ENCODE assay signal across 8 cellular contexts in genomic region chrX:153600032-153600373, GRCh38. TPM values are rescaled to one million over a fixed set of nuclear protein-coding genes. Genes with fewer than 3 reads are reported as not detected.
DNase-seq lines count a peak whose midpoint lies in the region; ATAC-seq and TF ChIP-seq lines count a peak whose summit lies in the region.

No MANE protein-coding gene starts in this region.

- peaks cover 48% of the 10 kb centered on the region for H3K4me1 Mint-ChIP-seq in activated T-cell treated with anti-CD3 and anti-CD28 coated beads, Interleukin-2, amount 50 U/mL, for 4 hours (ENCODE audit: low read depth)
- peaks cover 33% of the 10 kb centered on the region for H3K4me1 Mint-ChIP-seq in stimulated activated naive CD8-positive, alpha-beta T cell treated with anti-CD3 and anti-CD28 coated beads, Interleukin-15, Interleukin-2, amounts not matched to agents 100 ng/mL and 50 ng/mL, for 24 hours (ENCODE audit: low read depth)

- H3K27me3 ChIP-seq in right cardiac atrium (ENCODE audit: control insufficient read depth, insufficient read depth), result no peaks in the 10 kb centered on the region

- intact Hi-C loops in right cardiac atrium (cut with DNase I), result no loop called here

- H3K36me3 Mint-ChIP-seq in activated T-cell treated with anti-CD3 and anti-CD28 coated beads, Interleukin-2, amount 50 U/mL, for 4 hours (ENCODE audit: insufficient read depth), result peaks cover 5% of the 10 kb centered on the region
- peaks cover 6% of the 10 kb centered on the region for H3K36me3 Mint-ChIP-seq in stimulated activated naive CD8-positive, alpha-beta T cell treated with anti-CD3 and anti-CD28 coated beads, Interleukin-15, Interleukin-2, amounts not matched to agents 100 ng/mL and 50 ng/mL, for 24 hours (ENCODE audit: low read depth)

- H3K27ac Mint-ChIP-seq in stimulated activated naive CD8-positive, alpha-beta T cell treated with anti-CD3 and anti-CD28 coated beads, Interleukin-15, Interleukin-2, amounts not matched to agents 100 ng/mL and 50 ng/mL, for 24 hours, result peak overlapping the region; percentile 40

- H3K27ac ChIP-seq in VCaP, result peak overlapping the region; percentile 71
- H3K27ac ChIP-seq in right cardiac atrium (ENCODE audit: low read length), result no peak overlapping the region

- no peak for TF ChIP-seq CTCF in VCaP (conservative IDR thresholded peaks at IDR 0.05)

- no peaks in the 10 kb centered on the region for H3K4me1 ChIP-seq in right cardiac atrium (ENCODE audit: control insufficient read depth, insufficient read depth, low read length)

- 8% methylated on average over 2 of the region's 2 CpGs for WGBS in right cardiac atrium

- ATAC-seq in activated T-cell treated with anti-CD3 and anti-CD28 coated beads, Interleukin-2, amount 50 U/mL, for 4 hours, result no peak
- no peak for ATAC-seq in right cardiac atrium
- ATAC-seq in GM21526 (IDR thresholded peaks at IDR 0.05; ENCODE audit: low FRiP score, unreplicated experiment), result no peak

- peak overlapping the region; percentile 80 for H3K4me3 Mint-ChIP-seq in activated T-cell treated with anti-CD3 and anti-CD28 coated beads, Interleukin-2, amount 50 U/mL, for 4 hours
- H3K4me3 Mint-ChIP-seq in stimulated activated naive CD8-positive, alpha-beta T cell treated with anti-CD3 and anti-CD28 coated beads, Interleukin-15, Interleukin-2, amounts not matched to agents 100 ng/mL and 50 ng/mL, for 24 hours, result peak overlapping the region; percentile 83

- peak overlapping the region; percentile 80 for H3K4me3 ChIP-seq in right cardiac atrium (ENCODE audit: low read length)

- H3K9me3 ChIP-seq in right cardiac atrium (ENCODE audit: control insufficient read depth, low read length), result no peaks in the 10 kb centered on the region

- no peaks in the 10 kb centered on the region for H3K9me3 Mint-ChIP-seq in activated T-cell treated with anti-CD3 and anti-CD28 coated beads, Interleukin-2, amount 50 U/mL, for 4 hours
- no peaks in the 10 kb centered on the region for H3K9me3 Mint-ChIP-seq in stimulated activated naive CD8-positive, alpha-beta T cell treated with anti-CD3 and anti-CD28 coated beads, Interleukin-15, Interleukin-2, amounts not matched to agents 100 ng/mL and 50 ng/mL, for 24 hours

- no peaks in the 10 kb centered on the region for H3K27me3 Mint-ChIP-seq in activated T-cell treated with anti-CD3 and anti-CD28 coated beads, Interleukin-2, amount 50 U/mL, for 4 hours (ENCODE audit: low read depth)
- H3K27me3 Mint-ChIP-seq in stimulated activated naive CD8-positive, alpha-beta T cell treated with anti-CD3 and anti-CD28 coated beads, Interleukin-15, Interleukin-2, amounts not matched to agents 100 ng/mL and 50 ng/mL, for 24 hours, result no peaks in the 10 kb centered on the region

- no peak for DNase-seq in activated T-cell treated with anti-CD3 and anti-CD28 coated beads, Interleukin-2, amount 50 U/mL, for 4 hours
- no peak for DNase-seq in activated T-cell treated with anti-CD3 and anti-CD28 coated beads, Interleukin-2, amount 50 U/mL, for 1 hour
- no peak for DNase-seq in right cardiac atrium
- DNase-seq in activated CD4-positive, CD25-positive, alpha-beta regulatory T cell (lab: John Stamatoyannopoulos, UW), result no peak
- DNase-seq in anterior cingulate cortex (lab: John Stamatoyannopoulos, UW), result no peak

RNA-seq across cellular contexts. Expression of gene CCNQ, which starts 1.1 kb away (rescaled TPM):
- total RNA-seq in activated T-cell treated with anti-CD3 and anti-CD28 coated beads, Interleukin-2, amount 50 U/mL, for 4 hours, result 10 to 100 TPM; 38.6 to 46.9 (median 39.1) TPM
- 10 to 100 TPM; 24.4 to 32.9 (median 30.6) TPM for total RNA-seq in right cardiac atrium
- 55.0 TPM for polyA plus RNA-seq in right cardiac atrium

RNA-seq across cellular contexts. Expression of gene DUSP9, which starts 47.0 kb away (rescaled TPM):
- under 1 TPM; 0.11 to 0.42 (median 0.33) TPM for total RNA-seq in activated T-cell treated with anti-CD3 and anti-CD28 coated beads, Interleukin-2, amount 50 U/mL, for 4 hours
- total RNA-seq in right cardiac atrium, result under 1 TPM in 1 of 4 donors, not detected in 3; 0.14 TPM
- not detected for polyA plus RNA-seq in right cardiac atrium
